Comparison of ENCODE assay signal across 21 cellular contexts in the genomic region with DNA sequence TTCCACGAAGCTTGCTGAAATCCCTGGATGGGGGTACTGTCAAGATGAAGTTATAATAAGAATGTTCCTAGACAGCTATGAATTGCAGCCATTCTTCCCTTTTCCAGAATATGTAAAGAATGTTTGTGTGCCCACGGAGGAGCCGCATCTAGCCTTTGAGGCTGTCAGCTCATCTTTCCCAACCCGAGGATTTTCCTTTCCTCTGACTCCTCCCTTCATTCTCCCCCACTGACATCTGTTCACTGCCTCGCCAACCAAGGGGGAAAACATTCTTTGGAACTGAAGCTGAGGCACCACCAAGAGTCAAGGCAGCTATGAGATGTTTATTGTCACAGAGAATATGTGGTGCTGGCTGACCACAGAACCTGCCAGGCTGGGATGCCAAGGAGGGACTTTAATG. TPM values are rescaled to one million over a fixed set of nuclear protein-coding genes. Genes with fewer than 3 reads are reported as not detected.
DNase-seq lines count a peak whose midpoint lies in the region; ATAC-seq and TF ChIP-seq lines count a peak whose summit lies in the region.
"Had no signal": no experiment of that assay in that cellular context is flagged by ENCODE, and none has a peak within 500 bp of the region (broad histone marks: within the 10 kb centered on the region; RNA-seq: fewer than 3 reads in every experiment).

No MANE protein-coding gene starts in this region.

- peak overlapping the region; percentile 1 for H3K27ac Mint-ChIP-seq in chondrocyte (ENCODE audit: unreplicated experiment)
- peak overlapping the region; percentile 68 for H3K27ac Mint-ChIP-seq in osteocyte (ENCODE audit: unreplicated experiment)
- H3K27ac Mint-ChIP-seq: activated CD4-positive, alpha-beta memory T cell treated with anti-CD3 and anti-CD28 coated beads for 36 hours; CD14-positive monocyte; dendritic cell treated with granulocyte-macrophage colony-stimulating factor and Interleukin-4, amounts not matched to agents 40 ng/mL and 50 ng/mL, for 4 days had no signal

- ATAC-seq in esophagus mucosa (no peak), mucosa of descending colon (no peak)
- ATAC-seq: left colon, right lobe of liver had no signal

- no peaks in the 10 kb centered on the region for H3K27me3 ChIP-seq in MG63
- H3K27me3 ChIP-seq: brain microvascular endothelial cell, right lobe of liver had no signal

- H3K36me3 Mint-ChIP-seq in chondrocyte (ENCODE audit: low read depth): no peaks in the 10 kb centered on the region
- H3K36me3 Mint-ChIP-seq in osteocyte (ENCODE audit: unreplicated experiment): no peaks in the 10 kb centered on the region
- H3K36me3 Mint-ChIP-seq: activated CD4-positive, alpha-beta memory T cell treated with anti-CD3 and anti-CD28 coated beads for 36 hours; CD14-positive monocyte had no signal

- H3K27me3 Mint-ChIP-seq in chondrocyte (ENCODE audit: low read depth) (no peaks in the 10 kb centered on the region), osteocyte (ENCODE audit: unreplicated experiment) (no peaks in the 10 kb centered on the region)
- H3K27me3 Mint-ChIP-seq: activated CD4-positive, alpha-beta memory T cell treated with anti-CD3 and anti-CD28 coated beads for 36 hours had no signal

- H3K9me3 Mint-ChIP-seq in chondrocyte (ENCODE audit: low read depth): no peaks in the 10 kb centered on the region
- no peaks in the 10 kb centered on the region for H3K9me3 Mint-ChIP-seq in osteocyte (ENCODE audit: unreplicated experiment)
- H3K9me3 Mint-ChIP-seq: activated CD4-positive, alpha-beta memory T cell treated with anti-CD3 and anti-CD28 coated beads for 36 hours; dendritic cell treated with granulocyte-macrophage colony-stimulating factor and Interleukin-4, amounts not matched to agents 40 ng/mL and 50 ng/mL, for 4 days; neural crest cell had no signal

- TF ChIP-seq CTCF in chondrocyte (IDR thresholded peaks at IDR 0.05) (no peak), osteocyte (IDR thresholded peaks at IDR 0.05) (no peak), mucosa of descending colon (IDR thresholded peaks at IDR 0.05) (no peak)

- H3K4me3 ChIP-seq in MG63: no peak overlapping the region
- no peak overlapping the region for H3K4me3 ChIP-seq in mucosa of descending colon
- H3K4me3 ChIP-seq: right lobe of liver had no signal

- H3K4me1 ChIP-seq in mucosa of descending colon (ENCODE audit: low read depth): no peaks in the 10 kb centered on the region
- H3K4me1 ChIP-seq: right lobe of liver had no signal

- peaks cover 28% of the 10 kb centered on the region for H3K4me1 Mint-ChIP-seq in chondrocyte (ENCODE audit: low read depth)
- H3K4me1 Mint-ChIP-seq in osteocyte (ENCODE audit: unreplicated experiment): peaks cover 28% of the 10 kb centered on the region

- H3K36me3 ChIP-seq in MG63: no peaks in the 10 kb centered on the region
- H3K36me3 ChIP-seq in mucosa of descending colon (ENCODE audit: low read depth): no peaks in the 10 kb centered on the region
- H3K36me3 ChIP-seq: brain microvascular endothelial cell, right lobe of liver had no signal

- H3K4me3 Mint-ChIP-seq in chondrocyte (ENCODE audit: unreplicated experiment) (no peak overlapping the region), osteocyte (ENCODE audit: unreplicated experiment) (no peak overlapping the region)
- H3K4me3 Mint-ChIP-seq: activated CD4-positive, alpha-beta memory T cell treated with anti-CD3 and anti-CD28 coated beads for 36 hours; dendritic cell treated with granulocyte-macrophage colony-stimulating factor and Interleukin-4, amounts not matched to agents 40 ng/mL and 50 ng/mL, for 4 days; neural crest cell had no signal

- H3K9me3 ChIP-seq in MG63: no peaks in the 10 kb centered on the region
- H3K9me3 ChIP-seq in mucosa of descending colon: no peaks in the 10 kb centered on the region
- H3K9me3 ChIP-seq: right lobe of liver had no signal

- intact Hi-C loops in mucosa of descending colon (cut with DNase I, micrococcal nuclease): no loop called here

- DNase-seq in DMS 273 treated with DMSO at 0.1 percent for 48 hours (lab: John Stamatoyannopoulos, UW) (peak; percentile 28), NCI-H2171 (lab: John Stamatoyannopoulos, UW) (peak; percentile 7), chondrocyte (ENCODE audit: low spot score) (no peak), osteocyte (ENCODE audit: extremely low spot score, unreplicated experiment) (no peak), NCI-H2227 (lab: John Stamatoyannopoulos, UW; ENCODE audit: unreplicated experiment) (no peak), MG63 (no peak), mucosa of descending colon (no peak)
- DNase-seq: activated CD4-positive, alpha-beta memory T cell treated with anti-CD3 and anti-CD28 coated beads for 36 hours; activated effector memory CD4-positive, alpha-beta T cell treated with anti-CD3 and anti-CD28 coated beads, Interleukin-2, amount 50 U/mL, for 16 hours; brain microvascular endothelial cell; left colon; midbrain; NCI-H1417; posterior cingulate gyrus; right lobe of liver; T1000 had no signal

RNA-seq across cellular contexts. Expression of a gene that starts 8.8 kb away (rescaled TPM):
- total RNA-seq in chondrocyte: 2.1 to 2.2 TPM (median 2.1 TPM) in 3 replicates
- total RNA-seq in osteocyte: 7.3 and 7.6 TPM in 2 replicates
- total RNA-seq in MG63 (2014; rRNA removed; shearing (Covaris generic); ENCODE audit: low replicate concordance): not detected in 2 replicates
- 1.2 TPM for total RNA-seq in esophagus mucosa
- total RNA-seq in mucosa of descending colon: 10 to 100 TPM in 1 of 3 donors, 1 to 10 TPM in 2; 1.2 to 11.8 (median 4.8) TPM
- total RNA-seq: OCI-LY7 had no signal

Comparison
In these comparisons a context has a peak if more than half of its experiments do, and no peak if none do; other contexts are left out.
1. DNase-seq: peak in DMS 273 treated with DMSO at 0.1 percent for 48 hours (single experiment) and NCI-H2171 (single experiment); none in chondrocyte (single experiment), osteocyte (single experiment), NCI-H2227 (single experiment), MG63 (single experiment) and mucosa of descending colon (0 of 3).